ENCODE assay signal across 26 cellular contexts in genomic region chr3:45792036-45792435, GRCh38. TPM values are rescaled to one million over a fixed set of nuclear protein-coding genes. Genes with fewer than 3 reads are reported as not detected.
"Had no signal": no experiment of that assay in that cellular context is flagged by ENCODE, and none has a peak within 500 bp of the region (broad histone marks: within the 10 kb centered on the region; RNA-seq: fewer than 3 reads in every experiment).

No MANE protein-coding gene starts in this region.

- H2AFZ ChIP-seq: neural progenitor cell, parathyroid adenoma had no signal

- ATAC-seq: esophagus mucosa; gastrocnemius medialis; heart right ventricle; left lung; lower lobe of right lung; natural killer cell treated with Interleukin-12 subunit alpha and Interleukin-12 subunit beta and Interleukin-15 and Interleukin-18, amount 100 ng/mL, for 72 hours; right lobe of liver; stimulated activated effector memory CD8-positive, alpha-beta T cell treated with anti-CD3 and anti-CD28 coated beads, Interleukin-12 subunit alpha, Interleukin-12 subunit beta, amount 100 ng/mL, for 72 hours; stimulated activated naive CD8-positive, alpha-beta T cell treated with anti-CD3 and anti-CD28 coated beads, Interleukin-15, Interleukin-2, amounts not matched to agents 100 U/mL and 50 U/mL, for 24 hours had no signal

- H3K4me3 ChIP-seq: colonic mucosa, gastrocnemius medialis, heart right ventricle, left lung, lower lobe of right lung, neural progenitor cell, prostate gland, right lobe of liver, suprapubic skin, thyroid gland, upper lobe of left lung, uterus had no signal

- H3K4me3 Mint-ChIP-seq: memory B cell; mesothelial cell of epicardium; natural killer cell treated with Interleukin-12 subunit alpha and Interleukin-12 subunit beta and Interleukin-15 and Interleukin-18, amount 100 ng/mL, for 72 hours; neural progenitor cell; stimulated activated effector memory CD8-positive, alpha-beta T cell treated with anti-CD3 and anti-CD28 coated beads, Interleukin-12 subunit alpha, Interleukin-12 subunit beta, amount 100 ng/mL, for 72 hours had no signal

- H3K4me1 ChIP-seq: parathyroid adenoma had no signal

- H3K27ac Mint-ChIP-seq: memory B cell; mesothelial cell of epicardium; natural killer cell treated with Interleukin-12 subunit alpha and Interleukin-12 subunit beta and Interleukin-15 and Interleukin-18, amount 100 ng/mL, for 72 hours; neural progenitor cell; stimulated activated effector memory CD8-positive, alpha-beta T cell treated with anti-CD3 and anti-CD28 coated beads, Interleukin-12 subunit alpha, Interleukin-12 subunit beta, amount 100 ng/mL, for 72 hours had no signal

- H3K79me2 ChIP-seq: parathyroid adenoma had no signal

- H3K36me3 Mint-ChIP-seq: memory B cell; mesothelial cell of epicardium; neural progenitor cell; stimulated activated effector memory CD8-positive, alpha-beta T cell treated with anti-CD3 and anti-CD28 coated beads, Interleukin-12 subunit alpha, Interleukin-12 subunit beta, amount 100 ng/mL, for 72 hours had no signal

- H3K27me3 ChIP-seq: thyroid gland had no signal

- H3K27ac ChIP-seq: colonic mucosa, gastrocnemius medialis, heart right ventricle, left lung, lower lobe of right lung, neural progenitor cell, parathyroid adenoma, prostate gland, right lobe of liver, suprapubic skin, thyroid gland, upper lobe of left lung, uterus had no signal

- H3K4me2 ChIP-seq: neural progenitor cell had no signal

- DNase-seq: colonic mucosa; dermis blood vessel endothelial cell; gastrocnemius medialis; heart right ventricle; hypothalamus; left lung; lower lobe of right lung; nucleus accumbens; right lobe of liver; stimulated activated CD4-positive, alpha-beta T cell treated with anti-CD3 and anti-CD28 coated beads, Interleukin-4, amount 100 ng/mL, for 1 hour; stimulated activated CD8-positive, alpha-beta memory T cell treated with anti-CD3 and anti-CD28 coated beads, Interleukin-4, amount 100 ng/mL, for 48 hours; stimulated activated naive CD8-positive, alpha-beta T cell treated with anti-CD3 and anti-CD28 coated beads, Interleukin-15, Interleukin-2, amounts not matched to agents 100 U/mL and 50 U/mL, for 24 hours; thyroid gland; uterus had no signal

- H3K9ac ChIP-seq: neural progenitor cell, parathyroid adenoma had no signal

RNA-seq across cellular contexts. Expression of gene SLC6A20, which starts 4.3 kb away (rescaled TPM):
- total RNA-seq: dermis blood vessel endothelial cell; fibroblast of villous mesenchyme; mesothelial cell of epicardium; myocyte; natural killer cell treated with Interleukin-12 subunit alpha and Interleukin-12 subunit beta and Interleukin-15 and Interleukin-18, amount 100 ng/mL, for 72 hours had no signal
